16 cellular contexts compared by ENCODE assay signal in the genomic region with DNA sequence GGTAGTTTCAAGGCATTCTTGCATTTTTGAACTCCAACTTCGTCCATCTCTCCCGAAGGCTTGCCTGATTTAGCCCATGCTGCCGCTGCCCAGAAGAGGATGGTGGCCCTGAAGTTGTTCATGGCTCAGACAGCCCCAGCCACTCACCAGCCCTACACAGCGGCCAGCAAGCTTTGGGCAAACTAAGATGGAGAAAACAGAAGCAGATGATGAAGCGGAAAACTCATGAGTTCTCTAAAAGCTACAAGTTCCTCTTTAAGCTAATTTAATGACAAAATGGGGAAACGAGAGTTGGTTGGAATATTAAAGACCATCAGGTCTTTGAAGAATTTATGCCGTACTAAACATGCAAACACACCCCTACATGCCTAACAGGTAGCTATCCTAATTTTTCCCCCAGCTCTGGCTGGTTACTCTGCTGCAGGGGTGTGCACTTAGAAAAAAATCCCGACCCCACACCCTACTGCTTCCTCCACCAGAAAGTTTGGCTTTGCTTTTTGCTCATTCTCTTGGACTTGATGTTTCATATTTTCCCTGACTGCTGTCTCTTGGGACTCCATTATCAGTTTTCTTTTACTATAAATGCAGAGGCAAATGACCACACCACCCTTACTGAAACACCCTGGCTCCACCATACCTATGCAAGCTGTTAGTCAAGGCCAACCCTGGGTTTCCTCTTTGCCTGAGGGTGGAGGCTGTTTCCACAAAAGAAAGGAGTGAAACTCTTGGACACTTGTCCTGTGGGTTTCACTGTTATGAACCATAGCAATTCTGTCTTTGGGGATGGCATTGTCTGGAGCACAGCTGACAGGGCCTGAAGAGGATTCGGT. TPM values are rescaled to one million over a fixed set of nuclear protein-coding genes. Genes with fewer than 3 reads are reported as not detected.
DNase-seq lines count a peak whose midpoint lies in the region; ATAC-seq, FAIRE-seq and TF ChIP-seq lines count a peak whose summit lies in the region.
"Had no signal": no experiment of that assay in that cellular context is flagged by ENCODE, and none has a peak within 500 bp of the region (broad histone marks: within the 10 kb centered on the region; RNA-seq: fewer than 3 reads in every experiment).

A gene with protein sequence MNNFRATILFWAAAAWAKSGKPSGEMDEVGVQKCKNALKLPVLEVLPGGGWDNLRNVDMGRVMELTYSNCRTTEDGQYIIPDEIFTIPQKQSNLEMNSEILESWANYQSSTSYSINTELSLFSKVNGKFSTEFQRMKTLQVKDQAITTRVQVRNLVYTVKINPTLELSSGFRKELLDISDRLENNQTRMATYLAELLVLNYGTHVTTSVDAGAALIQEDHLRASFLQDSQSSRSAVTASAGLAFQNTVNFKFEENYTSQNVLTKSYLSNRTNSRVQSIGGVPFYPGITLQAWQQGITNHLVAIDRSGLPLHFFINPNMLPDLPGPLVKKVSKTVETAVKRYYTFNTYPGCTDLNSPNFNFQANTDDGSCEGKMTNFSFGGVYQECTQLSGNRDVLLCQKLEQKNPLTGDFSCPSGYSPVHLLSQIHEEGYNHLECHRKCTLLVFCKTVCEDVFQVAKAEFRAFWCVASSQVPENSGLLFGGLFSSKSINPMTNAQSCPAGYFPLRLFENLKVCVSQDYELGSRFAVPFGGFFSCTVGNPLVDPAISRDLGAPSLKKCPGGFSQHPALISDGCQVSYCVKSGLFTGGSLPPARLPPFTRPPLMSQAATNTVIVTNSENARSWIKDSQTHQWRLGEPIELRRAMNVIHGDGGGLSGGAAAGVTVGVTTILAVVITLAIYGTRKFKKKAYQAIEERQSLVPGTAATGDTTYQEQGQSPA (minus strand): TSS at position 184 of the 830 bp plus-strand sequence. CDS start 62 bp downstream, at position 122.

- H3K27me3 ChIP-seq in liver (ENCODE audit: control insufficient read depth in 4 of 4, insufficient read depth in 4 of 4, low read length in 3 of 4) (no peaks in the 10 kb centered on the region), HepG2 (ENCODE audit: control insufficient read depth in 1 of 2, insufficient read depth in 2 of 2, low read length in 2 of 2) (no peaks in the 10 kb centered on the region), lower lobe of right lung (ENCODE audit: low read depth) (no peaks in the 10 kb centered on the region), upper lobe of right lung (no peaks in the 10 kb centered on the region)

- H3K9me2 ChIP-seq in OCI-LY7 (ENCODE audit: insufficient read depth, low read length) = no peaks in the 10 kb centered on the region

- ATAC-seq in HepG2 (no peak), lower lobe of right lung (peak; percentile 23 to 35), upper lobe of right lung (peak; percentile 52)
- ATAC-seq: activated CD4-positive, alpha-beta T cell treated with anti-CD3 and anti-CD28 coated beads for 36 hours had no signal

- BruUV-seq in HepG2 (replicated peaks; lab: Mats Ljungman, UMichigan) = no TSS peak
- no TSS peak for BruUV-seq in OCI-LY7 (replicated peaks; lab: Mats Ljungman, UMichigan)

- FAIRE-seq in HepG2 (lab: Jason Lieb, UNC) = no peak
- FAIRE-seq: endothelial cell of umbilical vein, G401.6 had no signal

- H3K79me2 ChIP-seq in HepG2 (ENCODE audit: insufficient read depth, low read length) (no peaks in the 10 kb centered on the region), OCI-LY7 (ENCODE audit: insufficient read depth, low read depth, low read length) (no peaks in the 10 kb centered on the region)

- no peak for TF ChIP-seq EP300 in HepG2 (IDR thresholded peaks at IDR 0.05; ENCODE audit: low read depth in 2 of 2, low read length in 2 of 2)
- no peak for TF ChIP-seq EP300 in HepG2 (CRISPR knock-in tag; IDR thresholded peaks at IDR 0.05; ENCODE audit: borderline replicate concordance)

- no peak for TF ChIP-seq CTCF in liver (IDR thresholded peaks at IDR 0.05; ENCODE audit: low read depth, low read length, missing input control)
- TF ChIP-seq CTCF in HepG2 (CRISPR knock-in tag; IDR thresholded peaks at IDR 0.05) = no peak
- no peak for TF ChIP-seq CTCF in OCI-LY7 (conservative IDR thresholded peaks at IDR 0.05; ENCODE audit: low read length)
- no peak for TF ChIP-seq CTCF in lower lobe of right lung (IDR thresholded peaks at IDR 0.05)
- no peak for TF ChIP-seq CTCF in upper lobe of right lung (IDR thresholded peaks at IDR 0.05)
- TF ChIP-seq CTCF in type B pancreatic cell (conservative IDR thresholded peaks at IDR 0.05) = no peak

- H3K36me3 Mint-ChIP-seq in type B pancreatic cell = no peaks in the 10 kb centered on the region
- H3K36me3 Mint-ChIP-seq: activated naive CD8-positive, alpha-beta T cell had no signal

- H3K36me3 ChIP-seq in liver (ENCODE audit: control insufficient read depth in 4 of 4, insufficient read depth in 3 of 4, low read depth in 1 of 4, low read length in 3 of 4) (no peaks in the 10 kb centered on the region), HepG2 (replicated peaks in 1 of 2; ENCODE audit: control insufficient read depth in 1 of 2, insufficient read depth in 2 of 2, low read length in 2 of 2) (no peaks in the 10 kb centered on the region), OCI-LY7 (ENCODE audit: insufficient read depth, low read length) (no peaks in the 10 kb centered on the region), lower lobe of right lung (no peaks in the 10 kb centered on the region), upper lobe of right lung (no peaks in the 10 kb centered on the region)

- POLR2A ChIA-PET in HepG2 (lab: Yijun Ruan, JAX) = no interaction called here
- POLR2A ChIA-PET in OCI-LY7 (lab: Charles Lee) = interaction anchor here (0.6 to 3.6 kb wide), 5 partner anchors 10 to 60 kb away, joined by 3 to 11 read pairs (median 3); no protein-coding TSS in a partner anchor

- H3K9me3 ChIP-seq in liver (ENCODE audit: control insufficient read depth in 4 of 4, low read length in 3 of 4) (no peaks in the 10 kb centered on the region), HepG2 (ENCODE audit: low read length) (no peaks in the 10 kb centered on the region), OCI-LY7 (ENCODE audit: low read length) (no peaks in the 10 kb centered on the region), lower lobe of right lung (no peaks in the 10 kb centered on the region), upper lobe of right lung (no peaks in the 10 kb centered on the region)

- H3K4me1 ChIP-seq in liver (ENCODE audit: control insufficient read depth in 4 of 4, insufficient read depth in 4 of 4, low read length in 3 of 4) (peaks cover 0 to 6% (median 1%) of the 10 kb centered on the region in 4 donors), HepG2 (ENCODE audit: insufficient read depth, low read length) (no peaks in the 10 kb centered on the region), OCI-LY7 (ENCODE audit: insufficient read depth, low read length, poor library complexity, severe bottlenecking) (peaks cover 44% of the 10 kb centered on the region), lower lobe of right lung (peaks cover 15% of the 10 kb centered on the region), upper lobe of right lung (peaks cover 17% of the 10 kb centered on the region)

- H3K4me3 ChIP-seq in liver (ENCODE audit: low read depth in 1 of 3, low read length in 3 of 3) (peak within 1 kb of the TSS in 1 of 3 donors; percentile 0), HepG2 (replicated peaks in 1 of 3; ENCODE audit: insufficient read depth in 1 of 3, low read depth in 2 of 3, low read length in 3 of 3) (no peak within 1 kb of the TSS), OCI-LY7 (ENCODE audit: low read depth, low read length, poor library complexity, severe bottlenecking) (peak within 1 kb of the TSS; percentile 45), lower lobe of right lung (peak within 1 kb of the TSS; percentile 44), upper lobe of right lung (peak within 1 kb of the TSS; percentile 24)

- peaks cover 5% of the 10 kb centered on the region for H3K4me1 Mint-ChIP-seq in type B pancreatic cell (ENCODE audit: unreplicated experiment)

- H3K27ac ChIP-seq in liver (ENCODE audit: low read depth in 1 of 2, low read length in 2 of 2) = no peak within 1 kb of the TSS
- no peak within 1 kb of the TSS for H3K27ac ChIP-seq in HepG2 (ENCODE audit: extremely low read length, insufficient read depth, low read length)
- no peak within 1 kb of the TSS for H3K27ac ChIP-seq in OCI-LY7 (ENCODE audit: low read depth, low read length, poor library complexity, severe bottlenecking)
- H3K27ac ChIP-seq in lower lobe of right lung = peak within 1 kb of the TSS; percentile 2
- H3K27ac ChIP-seq in upper lobe of right lung = peak within 1 kb of the TSS; percentile 15
- H3K27ac ChIP-seq: RWPE1 had no signal

- no peak within 1 kb of the TSS for H3K27ac Mint-ChIP-seq in type B pancreatic cell
- H3K27ac Mint-ChIP-seq: activated CD4-positive, alpha-beta T cell treated with anti-CD3 and anti-CD28 coated beads for 36 hours; activated naive CD8-positive, alpha-beta T cell had no signal

- no peak within 1 kb of the TSS for H2AFZ ChIP-seq in HepG2 (ENCODE audit: low read length)
- H2AFZ ChIP-seq in OCI-LY7 (ENCODE audit: low read length) = no peak within 1 kb of the TSS; the same call in 1 of the 2 replicates

- no peaks in the 10 kb centered on the region for H3K9me3 Mint-ChIP-seq in type B pancreatic cell

- intact Hi-C loops in HepG2 (cut with micrococcal nuclease; ENCODE audit: unreplicated experiment) (no loop called here), OCI-LY7 (cut with micrococcal nuclease; ENCODE audit: unreplicated experiment) (no loop called here), lower lobe of right lung (cut with DNase I) (no loop called here), upper lobe of right lung (cut with DNase I) (no loop called here)

- no peak within 1 kb of the TSS for H3K4me2 ChIP-seq in HepG2 (ENCODE audit: low read depth, low read length)
- H3K4me2 ChIP-seq in OCI-LY7 (ENCODE audit: low read length) = peak within 1 kb of the TSS; percentile 70

- CTCF ChIA-PET in HepG2 (lab: Yijun Ruan, JAX; ENCODE audit: low intra/inter-chr PET ratio, low total read pairs) = no interaction called here
- CTCF ChIA-PET in OCI-LY7 (lab: Charles Lee; ENCODE audit: unreplicated experiment) = interaction anchor here (0.9 to 1.0 kb wide), 2 partner anchors 10 to 11 kb away, joined by 3 read pairs; no protein-coding TSS in a partner anchor

- H4K20me1 ChIP-seq in HepG2 (ENCODE audit: insufficient read depth, low read length) = no peaks in the 10 kb centered on the region
- H4K20me1 ChIP-seq in OCI-LY7 (ENCODE audit: insufficient read depth, low read length) = no peaks in the 10 kb centered on the region

- whole genome bisulfite sequencing in liver = 88% methylated on average over 9 of the region's 9 CpGs
- WGBS in HepG2 (ENCODE audit: low lambda C conversion rate) = 24% methylated on average over 9 of the region's 9 CpGs

- DNase-seq in HepG2 (ENCODE audit: low spot score) (no peak), OCI-LY7 (ENCODE audit: low spot score) (peak; percentile 70), lower lobe of right lung (no peak), upper lobe of right lung (no peak), type B pancreatic cell (ENCODE audit: extremely low spot score, unreplicated experiment) (no peak)
- DNase-seq in activated naive CD4-positive, alpha-beta T cell (lab: John Stamatoyannopoulos, UW) = no peak
- no peak for DNase-seq in stimulated activated CD4-positive, alpha-beta T cell treated with anti-CD3 and anti-CD28 coated beads, Interleukin-4, amount 100 ng/mL, for 1 hour
- DNase-seq: ACHN; activated CD4-positive, alpha-beta T cell treated with anti-CD3 and anti-CD28 coated beads for 36 hours; NCI-H1417 treated with DMSO at 0.1 percent for 48 hours had no signal

- H3K27me3 Mint-ChIP-seq in type B pancreatic cell = no peaks in the 10 kb centered on the region
- H3K27me3 Mint-ChIP-seq: activated naive CD8-positive, alpha-beta T cell had no signal

- in situ Hi-C loops in HepG2 (cut with HindIII; ENCODE audit: extremely low pct_ligation_motif_present, low pct_unique_long_range_greater_than_20kb) = no loop called here

- no peak for TF ChIP-seq RAD21 in liver (IDR thresholded peaks at IDR 0.05)
- TF ChIP-seq RAD21 in HepG2 (CRISPR knock-in tag; IDR thresholded peaks at IDR 0.05) = no peak

- no peak within 1 kb of the TSS for H3K4me3 Mint-ChIP-seq in type B pancreatic cell
- H3K4me3 Mint-ChIP-seq: activated CD4-positive, alpha-beta T cell treated with anti-CD3 and anti-CD28 coated beads for 36 hours; activated naive CD8-positive, alpha-beta T cell had no signal

- no peak for TF ChIP-seq POLR2A in HepG2 (IDR thresholded peaks at IDR 0.05; ENCODE audit: insufficient read depth in 1 of 2, low read depth in 2 of 2, low read length in 2 of 2)

- H3K9ac ChIP-seq in liver (ENCODE audit: low read depth in 1 of 2, low read length in 2 of 2) = no peak within 1 kb of the TSS
- no peak within 1 kb of the TSS for H3K9ac ChIP-seq in HepG2 (ENCODE audit: insufficient read depth, low read depth, low read length)

RNA-seq across cellular contexts. Expression of the gene that starts here (rescaled TPM):
- total RNA-seq in liver (10 to 100 TPM; 21.1 to 27.2 TPM), HepG2 (2016; rRNA removed; fragmentation: Illumina TruSeq; extraction: Trizol) (not detected in 2 replicates), OCI-LY7 (2022) (12.4 and 13.5 TPM in 2 replicates), lower lobe of right lung (48.9 TPM), upper lobe of right lung (34.1 TPM), type B pancreatic cell (ENCODE audit: low replicate concordance) (not detected in 2 replicates)
- polyA plus RNA-seq in liver (10 to 100 TPM in 1 of 2 donors, 1 to 10 TPM in 1; 3.2 to 12.8 TPM), HepG2 (2011; rRNA removed) (not detected in 2 replicates)
- total RNA-seq in HepG2 (2016; cell fraction: cytosol; rRNA removed; fragmentation: Illumina TruSeq; extraction: Trizol; ENCODE audit: low read depth) = not detected in 2 replicates
- not detected in 2 replicates for total RNA-seq in HepG2 (2016; cell fraction: insoluble cytoplasmic fraction; rRNA removed; fragmentation: Illumina TruSeq; extraction: Trizol)
- not detected in 2 replicates for total RNA-seq in HepG2 (2016; cell fraction: membrane; rRNA removed; fragmentation: Illumina TruSeq; extraction: Trizol)
- total RNA-seq in HepG2 (2016; cell fraction: nucleus; rRNA removed; fragmentation: Illumina TruSeq; extraction: Trizol) = not detected in 2 replicates
- not detected in 2 replicates for polyA plus RNA-seq in HepG2 (2011; cell fraction: cytosol; rRNA removed)
- polyA plus RNA-seq in HepG2 (2011; cell fraction: nucleus; rRNA removed) = not detected in 2 replicates
- polyA plus RNA-seq in HepG2 (2012) = not detected in 2 replicates
- polyA plus RNA-seq in HepG2 (2016; cell fraction: cytosol; fragmentation: Illumina TruSeq; extraction: Trizol; ENCODE audit: low read depth) = not detected in 2 replicates
- not detected in 2 replicates for polyA plus RNA-seq in HepG2 (2016; cell fraction: insoluble cytoplasmic fraction; fragmentation: Illumina TruSeq; extraction: Trizol; ENCODE audit: low read depth)
- polyA plus RNA-seq in HepG2 (2016; cell fraction: membrane; fragmentation: Illumina TruSeq; extraction: Trizol; ENCODE audit: low read depth) = not detected in 2 replicates
- polyA plus RNA-seq in HepG2 (2016; cell fraction: nucleus; fragmentation: Illumina TruSeq; extraction: Trizol; ENCODE audit: insufficient read depth, low read depth) = not detected in 2 replicates
- not detected in 2 replicates for polyA minus RNA-seq in HepG2 (2011; rRNA and poly(A)+ RNA removed; ENCODE audit: low replicate concordance)
- not detected in 2 replicates for polyA minus RNA-seq in HepG2 (2011; cell fraction: cytosol; rRNA and poly(A)+ RNA removed)
- polyA minus RNA-seq in HepG2 (2011; cell fraction: nucleus; rRNA and poly(A)+ RNA removed) = not detected in 2 replicates
- total RNA-seq in OCI-LY7 (2014; rRNA removed; shearing (Covaris generic)) = 0.06 TPM in 1 of 2 replicates, not detected in the other
- total RNA-seq: activated CD4-positive, alpha-beta T cell treated with anti-CD3 and anti-CD28 coated beads for 36 hours; endothelial cell of umbilical vein; pulmonary artery endothelial cell had no signal
- polyA plus RNA-seq: endothelial cell of umbilical vein had no signal

Comparison
In these comparisons a context has a peak if more than half of its experiments do, and no peak if none do; other contexts are left out.
1. H3K27ac ChIP-seq: peak in lower lobe of right lung (single experiment) and upper lobe of right lung (single experiment); none in liver (0 of 2), HepG2 (single experiment) and OCI-LY7 (single experiment).
2. H3K4me3 ChIP-seq: peak in OCI-LY7 (single experiment), lower lobe of right lung (single experiment) and upper lobe of right lung (single experiment); none in HepG2 (0 of 3).